ENCODE assay signal across 1 cellular context in the genomic region with DNA sequence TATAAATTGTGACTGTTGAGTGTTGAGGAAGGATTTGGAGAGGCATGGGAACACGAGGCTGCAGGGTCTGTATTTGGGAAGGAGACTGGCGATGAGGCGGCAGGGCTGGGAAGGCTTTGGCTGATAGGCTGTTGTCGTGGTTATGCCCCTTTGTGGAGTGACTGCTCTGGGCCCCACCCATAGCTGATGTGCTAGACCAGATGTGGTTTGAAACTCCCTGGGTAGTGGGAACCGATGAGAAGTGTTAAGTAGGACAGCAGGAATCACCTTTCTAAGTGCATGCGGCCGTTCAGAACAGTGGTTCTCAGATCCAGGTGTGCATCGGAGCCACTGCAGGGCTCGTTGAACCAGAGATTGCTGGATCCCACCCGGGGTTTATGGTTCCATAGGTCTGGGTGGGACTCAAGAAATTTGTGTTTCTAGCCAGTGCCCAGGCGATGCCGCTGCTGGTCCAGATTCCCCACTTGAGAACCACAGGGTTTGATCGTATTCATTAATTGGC.
TF ChIP-seq lines count a peak whose summit lies in the region.

No MANE protein-coding gene starts in this region.

TF ChIP-seq in H1, 55 proteins besides CTCF, POLR2A, EP300 and RAD21:
- TF ChIP-seq NRF1 (IDR thresholded peaks at IDR 0.05; ENCODE audit: low read depth, low read length) (no peak), CHD2 (IDR thresholded peaks at IDR 0.05; ENCODE audit: low read length) (no peak), POLR2AphosphoS5 (IDR thresholded peaks at IDR 0.05; ENCODE audit: low read depth, low read length) (no peak), EGR1 (IDR thresholded peaks at IDR 0.05; ENCODE audit: borderline replicate concordance, low read depth, low read length) (no peak), TEAD4 (IDR thresholded peaks at IDR 0.05; ENCODE audit: low read depth, low read length) (no peak), EZH2 (IDR thresholded peaks at IDR 0.05; ENCODE audit: low read depth, low read length, severe bottlenecking) (no peak), HDAC2 (IDR thresholded peaks at IDR 0.05; ENCODE audit: borderline replicate concordance in 1 of 2, low read depth in 2 of 2, low read length in 2 of 2) (no peak), SIRT6 (IDR thresholded peaks at IDR 0.05; ENCODE audit: low read length) (no peak), NANOG (IDR thresholded peaks at IDR 0.05; ENCODE audit: insufficient read depth, low read depth, low read length, poor library complexity, severe bottlenecking) (no peak), SAP30 (IDR thresholded peaks at IDR 0.05; ENCODE audit: insufficient read depth, insufficient replicate concordance, low read length) (no peak), ATF3 (IDR thresholded peaks at IDR 0.05; ENCODE audit: insufficient read depth, low read depth, low read length) (no peak), TAF7 (optimal IDR thresholded peaks at IDR 0.05; ENCODE audit: borderline replicate concordance, low read depth, low read length) (no peak)
